ENCODE assay signal across 27 cellular contexts in the genomic region with DNA sequence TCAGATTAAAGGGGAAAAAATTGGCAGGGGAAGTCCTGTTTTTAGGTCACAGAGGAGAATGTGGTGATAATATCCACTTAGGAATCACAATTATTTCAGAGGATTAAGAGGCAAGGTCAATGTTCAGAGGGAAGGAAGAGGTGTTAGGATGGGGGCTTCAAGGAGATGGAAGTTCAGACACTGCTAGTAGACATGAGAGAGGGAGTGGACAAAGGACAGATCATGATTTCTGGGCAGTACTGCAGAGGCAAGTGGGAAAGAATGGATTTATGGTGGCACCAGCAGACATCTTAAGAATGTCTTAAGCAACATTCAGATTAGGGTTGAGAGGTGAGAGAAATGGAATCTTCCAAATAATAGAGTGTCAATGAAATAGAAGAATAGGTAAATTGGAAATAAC. TPM values are rescaled to one million over a fixed set of nuclear protein-coding genes. Genes with fewer than 3 reads are reported as not detected.
"Had no signal": no experiment of that assay in that cellular context is flagged by ENCODE, and none has a peak within 500 bp of the region (broad histone marks: within the 10 kb centered on the region; RNA-seq: fewer than 3 reads in every experiment).

No MANE protein-coding gene starts in this region.

- H3K4me3 ChIP-seq: stomach, suprapubic skin, testis, thoracic aorta, thyroid gland, tibial artery, tibial nerve, transverse colon, upper lobe of left lung, upper lobe of right lung, uterus, vagina had no signal

- H3K9me3 ChIP-seq: stomach, suprapubic skin, testis, thoracic aorta, thyroid gland, tibial artery, tibial nerve, transverse colon, upper lobe of left lung, upper lobe of right lung, uterus, vagina had no signal

- FAIRE-seq: urothelium cell line had no signal

- H3K4me1 ChIP-seq: stomach, suprapubic skin, testis, thyroid gland, tibial artery, tibial nerve, transverse colon, upper lobe of left lung, upper lobe of right lung, uterus, vagina had no signal

- DNase-seq: stimulated activated CD4-positive, alpha-beta T cell treated with anti-CD3 and anti-CD28 coated beads, Interleukin-2, amount 100 ng/mL, for 48 hours; stimulated activated CD4-positive, alpha-beta T cell treated with anti-CD3 and anti-CD28 coated beads, Interleukin-4, amount 100 ng/mL, for 1 hour; stimulated activated CD4-positive, alpha-beta T cell treated with anti-CD3 and anti-CD28 coated beads, Interleukin-4, amount 100 ng/mL, for 24 hours; stimulated activated CD4-positive, alpha-beta T cell treated with anti-CD3 and anti-CD28 coated beads, Interleukin-4, amount 100 ng/mL, for 4 hours; stimulated activated CD8-positive, alpha-beta memory T cell treated with anti-CD3 and anti-CD28 coated beads, Interleukin-4, amount 100 ng/mL, for 48 hours; stimulated activated naive B cell treated with anti-CD40 and anti-IgM and Interleukin-4, amounts not matched to agents 10 μg/mL and 1 μg/mL and 100 μg/mL, for 72 hours; stimulated activated naive CD4-positive, alpha-beta T cell; stimulated activated naive CD4-positive, alpha-beta T cell treated with Interleukin-2 at 50 U/mL for 16 hours; stimulated activated naive CD8-positive, alpha-beta T cell treated with anti-CD3 and anti-CD28 coated beads, Interleukin-15, amount 100 ng/mL, for 72 hours; stimulated activated naive CD8-positive, alpha-beta T cell treated with anti-CD3 and anti-CD28 coated beads, Interleukin-15, Interleukin-2, amounts not matched to agents 100 U/mL and 50 U/mL, for 24 hours; stomach; substantia nigra; testis; thyroid gland; tibial artery; transverse colon; upper lobe of left lung; upper lobe of right lung; uterus had no signal

- H3K36me3 ChIP-seq: stomach, suprapubic skin, thoracic aorta, thyroid gland, tibial artery, tibial nerve, transverse colon, upper lobe of left lung, upper lobe of right lung, uterus, vagina had no signal

- ATAC-seq: stimulated activated effector memory CD8-positive, alpha-beta T cell treated with anti-CD3 and anti-CD28 coated beads, Interleukin-12 subunit alpha, Interleukin-12 subunit beta, amount 100 ng/mL, for 72 hours; stimulated activated memory B cell treated with anti-CD40 and anti-IgM and Interleukin-4, amounts not matched to agents 10 μg/mL and 1 μg/mL and 100 μg/mL, for 72 hours; stimulated activated naive B cell treated with anti-CD40 and anti-IgM and Interleukin-4, amounts not matched to agents 10 μg/mL and 1 μg/mL and 100 μg/mL, for 72 hours; stimulated activated naive CD8-positive, alpha-beta T cell treated with anti-CD3 and anti-CD28 coated beads, Interleukin-15, amount 100 ng/mL, for 72 hours; stimulated activated naive CD8-positive, alpha-beta T cell treated with anti-CD3 and anti-CD28 coated beads, Interleukin-15, Interleukin-2, amounts not matched to agents 100 U/mL and 50 U/mL, for 24 hours; upper lobe of right lung had no signal

- H3K27ac ChIP-seq: stomach, suprapubic skin, testis, thoracic aorta, thyroid gland, tibial artery, tibial nerve, transverse colon, upper lobe of left lung, upper lobe of right lung, uterus, vagina had no signal

- H3K27me3 ChIP-seq: suprapubic skin, testis, thyroid gland, tibial artery, tibial nerve, upper lobe of left lung, upper lobe of right lung, uterus, vagina had no signal

RNA-seq across cellular contexts. Expression of gene PCSK2, which starts 9.9 kb away (rescaled TPM):
- total RNA-seq: ureter had no signal
